Comparison of ENCODE assay signal across 8 cellular contexts in the genomic region with DNA sequence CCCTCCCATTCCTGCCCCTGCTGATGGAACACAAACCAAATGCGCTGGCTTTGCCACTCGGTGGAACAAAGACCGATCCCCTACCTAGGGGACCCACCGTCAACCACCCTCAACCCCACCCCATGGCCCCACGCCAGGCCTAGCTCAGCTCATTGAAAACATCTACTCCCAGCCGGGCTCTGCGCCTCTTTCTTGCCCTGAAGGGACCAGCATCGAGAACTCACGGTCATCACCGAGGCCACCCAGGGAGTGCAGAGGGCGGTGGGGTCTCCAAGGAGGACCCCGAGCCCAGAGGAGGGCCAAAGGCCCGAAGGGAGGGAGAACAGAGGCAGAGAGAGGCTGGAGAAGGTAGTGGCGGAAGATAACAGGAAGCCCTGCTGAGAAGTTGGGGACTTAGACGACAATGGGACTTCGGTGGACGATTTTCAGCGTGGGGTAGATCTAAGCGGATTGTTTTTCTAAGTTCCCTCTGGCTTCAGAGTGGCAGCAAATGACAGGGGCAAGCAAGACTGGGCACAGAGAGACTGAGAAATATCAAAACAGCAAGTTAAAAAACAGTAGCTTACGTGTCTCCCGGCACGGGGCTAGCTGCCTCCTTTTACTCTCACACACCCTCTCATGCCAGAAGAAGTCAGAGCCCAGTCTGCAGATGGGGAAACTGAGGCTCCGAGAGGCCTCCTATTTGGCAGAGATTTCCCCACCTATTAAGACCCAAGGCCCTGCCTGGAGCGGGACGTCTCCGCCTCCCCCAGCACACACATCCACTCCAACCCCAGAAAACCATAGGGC. TPM values are rescaled to one million over a fixed set of nuclear protein-coding genes. Genes with fewer than 3 reads are reported as not detected.
DNase-seq lines count a peak whose midpoint lies in the region; ATAC-seq and TF ChIP-seq lines count a peak whose summit lies in the region.

No MANE protein-coding gene starts in this region.

- peaks cover 20% of the 10 kb centered on the region for H3K36me3 Mint-ChIP-seq in activated CD8-positive, alpha-beta T cell treated with anti-CD3 and anti-CD28 coated beads for 36 hours (ENCODE audit: low read depth)

- TF ChIP-seq CTCF in C4-2B (conservative IDR thresholded peaks at IDR 0.05) (no peak), HL-60 (IDR thresholded peaks at IDR 0.05; ENCODE audit: insufficient read depth, low read length) (no peak), fibroblast of the aortic adventitia (IDR thresholded peaks at IDR 0.05; ENCODE audit: insufficient read depth, low read length) (no peak), omental fat pad (IDR thresholded peaks at IDR 0.05) (no peak)
- TF ChIP-seq CTCF in activated CD8-positive, alpha-beta T cell treated with anti-CD3 and anti-CD28 coated beads for 36 hours (IDR thresholded peaks at IDR 0.05) = no peak

- H3K4me3 ChIP-seq in HL-60 (replicated peaks; ENCODE audit: insufficient read depth, low read length) = peak overlapping the region; percentile 69
- H3K4me3 ChIP-seq in fibroblast of the aortic adventitia (ENCODE audit: low read depth, low read length) = peak overlapping the region; percentile 72

- DNase-seq in HL-60 (ENCODE audit: low read depth in 1 of 2, low spot score in 1 of 2) (peak in 1 of 2 experiments; percentile 31), fibroblast of the aortic adventitia (ENCODE audit: low read depth) (no peak), omental fat pad (ENCODE audit: low spot score) (peak; percentile 51), NCI-H526 treated with DMSO at 0.1 percent for 48 hours (lab: John Stamatoyannopoulos, UW) (no peak)
- DNase-seq in activated CD8-positive, alpha-beta T cell treated with anti-CD3 and anti-CD28 coated beads for 36 hours = peak; percentile 51

- no peaks in the 10 kb centered on the region for H3K9me3 Mint-ChIP-seq in activated CD8-positive, alpha-beta T cell treated with anti-CD3 and anti-CD28 coated beads for 36 hours

- intact Hi-C loops in activated CD8-positive, alpha-beta T cell treated with anti-CD3 and anti-CD28 coated beads for 36 hours (cut with micrococcal nuclease) = no loop called here

- H3K27me3 Mint-ChIP-seq in activated CD8-positive, alpha-beta T cell treated with anti-CD3 and anti-CD28 coated beads for 36 hours = no peaks in the 10 kb centered on the region

- no peak for ATAC-seq in activated CD8-positive, alpha-beta T cell treated with anti-CD3 and anti-CD28 coated beads for 36 hours
- no peak for ATAC-seq in omental fat pad (ENCODE audit: low FRiP score)
- ATAC-seq in HG02610 (IDR thresholded peaks at IDR 0.05; ENCODE audit: unreplicated experiment) = no peak
- no peak for ATAC-seq in GM21390 (IDR thresholded peaks at IDR 0.05; ENCODE audit: unreplicated experiment)

- CTCF ChIA-PET in activated CD8-positive, alpha-beta T cell treated with anti-CD3 and anti-CD28 coated beads for 36 hours (lab: Charles Lee) = interaction anchor here (1.4 to 5.0 kb wide), 2 partner anchors 12 to 15 kb away, joined by 4 to 54 read pairs; a partner anchor contains a TSS

- H3K4me3 Mint-ChIP-seq in activated CD8-positive, alpha-beta T cell treated with anti-CD3 and anti-CD28 coated beads for 36 hours = peak overlapping the region; percentile 93

- H3K27me3 ChIP-seq in HL-60 (ENCODE audit: insufficient read depth, poor library complexity, severe bottlenecking) = no peaks in the 10 kb centered on the region

- peak overlapping the region; percentile 88 for H3K27ac Mint-ChIP-seq in activated CD8-positive, alpha-beta T cell treated with anti-CD3 and anti-CD28 coated beads for 36 hours

- POLR2A ChIA-PET in activated CD8-positive, alpha-beta T cell treated with anti-CD3 and anti-CD28 coated beads for 36 hours (lab: Charles Lee) = interaction anchor here (0.6 to 9.2 kb wide), 12 partner anchors 9 to 260 kb away, joined by 3 to 99 read pairs (median 4); a partner anchor contains a TSS

- H3K27ac ChIP-seq in C4-2B (peak overlapping the region; percentile 81), HL-60 (replicated peaks) (peak overlapping the region; percentile 87)

- peaks cover 45% of the 10 kb centered on the region for H3K4me1 Mint-ChIP-seq in activated CD8-positive, alpha-beta T cell treated with anti-CD3 and anti-CD28 coated beads for 36 hours (ENCODE audit: low read depth)

RNA-seq across cellular contexts. Expression of a gene that starts 1.1 kb away (rescaled TPM):
- total RNA-seq in activated CD8-positive, alpha-beta T cell treated with anti-CD3 and anti-CD28 coated beads for 36 hours = 10 to 100 TPM; 63.9 to 72.6 TPM
- total RNA-seq in fibroblast of the aortic adventitia (ENCODE audit: low replicate concordance) (66.5 and 68.3 TPM in 2 replicates), omental fat pad (100 to 1,000 TPM in 3 of 4 donors, 10 to 100 TPM in 1; 89.3 to 135 (median 124) TPM)

RNA-seq across cellular contexts. Expression of a gene that starts 14.5 kb away (rescaled TPM):
- total RNA-seq in activated CD8-positive, alpha-beta T cell treated with anti-CD3 and anti-CD28 coated beads for 36 hours = not detected
- total RNA-seq in fibroblast of the aortic adventitia (ENCODE audit: low replicate concordance) (not detected in 2 replicates), omental fat pad (not detected)

Comparison
In these comparisons a context has a peak if more than half of its experiments do, and no peak if none do; other contexts are left out.
1. DNase-seq: peak in activated CD8-positive, alpha-beta T cell treated with anti-CD3 and anti-CD28 coated beads for 36 hours (single experiment) and omental fat pad (single experiment); none in fibroblast of the aortic adventitia (single experiment) and NCI-H526 treated with DMSO at 0.1 percent for 48 hours (single experiment).